Comparison of ENCODE assay signal across 1 cellular context in genomic region chr20:39013662-39014109, GRCh38.
TF ChIP-seq lines count a peak whose summit lies in the region.

No MANE protein-coding gene starts in this region.

TF ChIP-seq in HepG2, 621 proteins besides CTCF, POLR2A, EP300 and RAD21 (continued from another document and continues in another):
- TF ChIP-seq TFE3 (CRISPR knock-in tag; IDR thresholded peaks at IDR 0.05), result no peak
- peak; percentile 86 for TF ChIP-seq ESRRA (CRISPR knock-in tag; IDR thresholded peaks at IDR 0.05; ENCODE audit: low read depth)
- TF ChIP-seq ZNF777 (CRISPR knock-in tag; IDR thresholded peaks at IDR 0.05), result no peak
- TF ChIP-seq PCBP1 (IDR thresholded peaks at IDR 0.05; ENCODE audit: borderline replicate concordance, low read depth, low read length), result no peak
- TF ChIP-seq ZNF737 (CRISPR knock-in tag; IDR thresholded peaks at IDR 0.05; ENCODE audit: borderline replicate concordance), result no peak
- TF ChIP-seq MLLT10 (CRISPR knock-in tag; IDR thresholded peaks at IDR 0.05), result no peak
- no peak for TF ChIP-seq ZNF704 (CRISPR knock-in tag; IDR thresholded peaks at IDR 0.05; ENCODE audit: borderline replicate concordance)
- TF ChIP-seq SAFB2 (CRISPR knock-in tag; IDR thresholded peaks at IDR 0.05; ENCODE audit: borderline replicate concordance, low read depth), result no peak
- no peak for TF ChIP-seq FOXA1 (IDR thresholded peaks at IDR 0.05)
- TF ChIP-seq FOXA1 (CRISPR knock-in tag; IDR thresholded peaks at IDR 0.05), result 0 out of 2 replicates have a peak, but pooled peaks have one; percentile 43
- TF ChIP-seq ZNF550 (CRISPR knock-in tag; IDR thresholded peaks at IDR 0.05; ENCODE audit: borderline replicate concordance), result no peak
- no peak for TF ChIP-seq GMEB2 (CRISPR knock-in tag; IDR thresholded peaks at IDR 0.05; ENCODE audit: low read depth)
- TF ChIP-seq ZNF768 (CRISPR knock-in tag; IDR thresholded peaks at IDR 0.05), result no peak
- no peak for TF ChIP-seq THAP7 (CRISPR knock-in tag; IDR thresholded peaks at IDR 0.05)
- TF ChIP-seq TEF (CRISPR knock-in tag; IDR thresholded peaks at IDR 0.05), result no peak
- no peak for TF ChIP-seq ZNF292 (CRISPR knock-in tag; IDR thresholded peaks at IDR 0.05; ENCODE audit: borderline replicate concordance, low read depth)
- TF ChIP-seq ZSCAN30 (CRISPR knock-in tag; IDR thresholded peaks at IDR 0.05), result no peak
- TF ChIP-seq ZNF343 (CRISPR knock-in tag; IDR thresholded peaks at IDR 0.05), result no peak
- TF ChIP-seq SIX4 (CRISPR knock-in tag; IDR thresholded peaks at IDR 0.05), result 0 out of 2 replicates have a peak, but pooled peaks have one; percentile 37
- no peak for TF ChIP-seq ZNF282 (IDR thresholded peaks at IDR 0.05; ENCODE audit: partially characterized antibody)
- peak; percentile 57; the same call in 1 of the 2 replicates for TF ChIP-seq ERF (CRISPR knock-in tag; IDR thresholded peaks at IDR 0.05)
- TF ChIP-seq ZNF549 (CRISPR knock-in tag; IDR thresholded peaks at IDR 0.05), result no peak
- TF ChIP-seq ZFP36L2 (CRISPR knock-in tag; IDR thresholded peaks at IDR 0.05), result no peak
- TF ChIP-seq NRL (CRISPR knock-in tag; IDR thresholded peaks at IDR 0.05; ENCODE audit: borderline replicate concordance), result no peak
- TF ChIP-seq ZNF552 (CRISPR knock-in tag; IDR thresholded peaks at IDR 0.05; ENCODE audit: borderline replicate concordance), result no peak
- no peak for TF ChIP-seq ZBTB1 (CRISPR knock-in tag; IDR thresholded peaks at IDR 0.05; ENCODE audit: borderline replicate concordance)
- no peak for TF ChIP-seq NFE2 (CRISPR knock-in tag; IDR thresholded peaks at IDR 0.05)
- no peak for TF ChIP-seq MXD3 (CRISPR knock-in tag; IDR thresholded peaks at IDR 0.05)
- TF ChIP-seq GLMP (CRISPR knock-in tag; IDR thresholded peaks at IDR 0.05; ENCODE audit: borderline replicate concordance), result no peak
- TF ChIP-seq AGO2 (optimal IDR thresholded peaks at IDR 0.05; ENCODE audit: low read depth, low read length), result no peak
- no peak for TF ChIP-seq KMT2A (CRISPR knock-in tag; IDR thresholded peaks at IDR 0.05)
- peak; percentile 30; the same call in 1 of the 2 replicates for TF ChIP-seq ZNF609 (CRISPR knock-in tag; IDR thresholded peaks at IDR 0.05; ENCODE audit: borderline replicate concordance)
- no peak for TF ChIP-seq MXD4 (CRISPR knock-in tag; IDR thresholded peaks at IDR 0.05)
- TF ChIP-seq TARDBP (CRISPR knock-in tag; IDR thresholded peaks at IDR 0.05), result peak; percentile 77; the same call in 1 of the 2 replicates
- no peak for TF ChIP-seq RORA (CRISPR knock-in tag; IDR thresholded peaks at IDR 0.05)
- no peak for TF ChIP-seq ZBTB38 (CRISPR knock-in tag; IDR thresholded peaks at IDR 0.05)
- no peak for TF ChIP-seq ZBED4 (CRISPR knock-in tag; IDR thresholded peaks at IDR 0.05; ENCODE audit: borderline replicate concordance)
- TF ChIP-seq DMAP1 (CRISPR knock-in tag; IDR thresholded peaks at IDR 0.05), result no peak; the same call in 1 of the 2 replicates
- TF ChIP-seq KMT2B (CRISPR knock-in tag; IDR thresholded peaks at IDR 0.05), result no peak
- TF ChIP-seq ZNF296 (CRISPR knock-in tag; conservative IDR thresholded peaks at IDR 0.05), result no peak
- TF ChIP-seq CBFB (CRISPR knock-in tag; IDR thresholded peaks at IDR 0.05), result no peak
- TF ChIP-seq ZNF430 (CRISPR knock-in tag; IDR thresholded peaks at IDR 0.05), result no peak
- TF ChIP-seq MEF2D (CRISPR knock-in tag; IDR thresholded peaks at IDR 0.05), result no peak
- no peak for TF ChIP-seq ZNF839 (CRISPR knock-in tag; IDR thresholded peaks at IDR 0.05; ENCODE audit: borderline replicate concordance)
- no peak for TF ChIP-seq RELA (CRISPR knock-in tag; IDR thresholded peaks at IDR 0.05)
- no peak for TF ChIP-seq ZNF724P (CRISPR knock-in tag; IDR thresholded peaks at IDR 0.05; ENCODE audit: borderline replicate concordance)
- no peak for TF ChIP-seq ZNF205 (CRISPR knock-in tag; IDR thresholded peaks at IDR 0.05)
- peak; percentile 46; the same call in 1 of the 2 replicates for TF ChIP-seq ELF1 (CRISPR knock-in tag; IDR thresholded peaks at IDR 0.05)
- no peak for TF ChIP-seq NPAS2 (CRISPR knock-in tag; IDR thresholded peaks at IDR 0.05; ENCODE audit: borderline replicate concordance)
- TF ChIP-seq MAX (IDR thresholded peaks at IDR 0.05), result peak; percentile 65
- TF ChIP-seq KLF15 (CRISPR knock-in tag; IDR thresholded peaks at IDR 0.05; ENCODE audit: borderline replicate concordance), result no peak
- TF ChIP-seq ATF1 (CRISPR knock-in tag; IDR thresholded peaks at IDR 0.05), result peak; percentile 52; the same call in 1 of the 2 replicates
- TF ChIP-seq NR1H2 (CRISPR knock-in tag; IDR thresholded peaks at IDR 0.05; ENCODE audit: borderline replicate concordance, low read depth), result no peak
- TF ChIP-seq ZSCAN31 (CRISPR knock-in tag; IDR thresholded peaks at IDR 0.05; ENCODE audit: low read depth), result 0 out of 2 replicates have a peak, but pooled peaks have one; percentile 39
- TF ChIP-seq FOXP1 (IDR thresholded peaks at IDR 0.05), result no peak
- peak; percentile 45 for TF ChIP-seq FOXP1 (CRISPR knock-in tag; IDR thresholded peaks at IDR 0.05)
